27 cellular contexts compared by ENCODE assay signal in the genomic region with DNA sequence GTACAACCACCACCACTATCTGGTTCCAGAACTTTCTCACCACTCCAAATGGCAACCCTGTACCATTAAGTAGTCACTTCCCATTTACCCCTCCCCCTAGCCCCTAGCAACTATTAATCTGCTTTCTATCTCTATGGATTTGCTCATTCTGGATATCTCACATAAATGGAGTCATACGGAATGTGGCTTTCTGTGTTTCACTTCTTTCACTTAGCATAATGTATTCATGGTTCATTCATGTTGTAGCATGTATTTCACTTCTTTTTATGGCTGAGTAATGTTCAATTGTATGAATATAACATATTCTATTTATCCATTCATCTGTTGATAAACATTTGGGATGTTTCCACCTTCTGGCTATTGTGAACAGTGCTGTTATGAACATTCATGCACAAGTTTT.
"Had no signal": no experiment of that assay in that cellular context is flagged by ENCODE, and none has a peak within 500 bp of the region (broad histone marks: within the 10 kb centered on the region; RNA-seq: fewer than 3 reads in every experiment).

No MANE protein-coding gene starts in this region.

- H2AFZ ChIP-seq: hepatocyte had no signal

- H3K4me3 Mint-ChIP-seq: effector memory CD8-positive, alpha-beta T cell; naive thymus-derived CD4-positive, alpha-beta T cell; nephron progenitor cell; stimulated activated memory B cell treated with anti-CD40 and anti-IgM and Interleukin-4, amounts not matched to agents 10 μg/mL and 1 μg/mL and 100 μg/mL, for 72 hours had no signal

- H3K4me1 ChIP-seq: gastroesophageal sphincter, heart left ventricle, left lung, psoas muscle, spleen, testis, tibial nerve, vagina had no signal

- H3K27me3 ChIP-seq: gastroesophageal sphincter, heart left ventricle, hepatocyte, left lung, ovary, spleen, testis, vagina had no signal

- H3K9me3 ChIP-seq: gastroesophageal sphincter, heart left ventricle, left lung, ovary, psoas muscle, spleen, testis, tibial nerve, vagina had no signal

- DNase-seq: cortex of kidney; effector memory CD8-positive, alpha-beta T cell; foreskin fibroblast; heart left ventricle; left cardiac atrium; left lung; mesendoderm; midbrain; naive thymus-derived CD4-positive, alpha-beta T cell; nephron progenitor cell; occipital lobe; ovary; posterior cingulate gyrus; psoas muscle; right cardiac atrium; spleen; stimulated activated CD4-positive, alpha-beta T cell treated with anti-CD3 and anti-CD28 coated beads, Interleukin-4, amount 100 ng/mL, for 4 hours; stimulated activated naive CD8-positive, alpha-beta T cell treated with anti-CD3 and anti-CD28 coated beads, Interleukin-15, Interleukin-2, amounts not matched to agents 100 U/mL and 50 U/mL, for 24 hours; substantia nigra; testis had no signal

- H3K4me2 ChIP-seq: hepatocyte had no signal

- H3K36me3 ChIP-seq: gastroesophageal sphincter, heart left ventricle, left lung, ovary, spleen, tibial nerve, vagina had no signal

- H3K27ac ChIP-seq: gastroesophageal sphincter, heart left ventricle, hepatocyte, left lung, ovary, psoas muscle, skin epidermis, spleen, testis, tibial nerve, vagina had no signal

- H3K27me3 Mint-ChIP-seq: effector memory CD8-positive, alpha-beta T cell; naive thymus-derived CD4-positive, alpha-beta T cell; stimulated activated memory B cell treated with anti-CD40 and anti-IgM and Interleukin-4, amounts not matched to agents 10 μg/mL and 1 μg/mL and 100 μg/mL, for 72 hours had no signal

- H3K27ac Mint-ChIP-seq: effector memory CD8-positive, alpha-beta T cell; naive thymus-derived CD4-positive, alpha-beta T cell; nephron progenitor cell; stimulated activated memory B cell treated with anti-CD40 and anti-IgM and Interleukin-4, amounts not matched to agents 10 μg/mL and 1 μg/mL and 100 μg/mL, for 72 hours had no signal

- H3K4me1 Mint-ChIP-seq: nephron progenitor cell had no signal

- H3K4me3 ChIP-seq: gastroesophageal sphincter, heart left ventricle, hepatocyte, left lung, ovary, psoas muscle, skin epidermis, spleen, testis, tibial nerve, vagina had no signal

- ATAC-seq: effector memory CD8-positive, alpha-beta T cell; esophagus mucosa; gastroesophageal sphincter; heart left ventricle; left cardiac atrium; left lung; naive thymus-derived CD4-positive, alpha-beta T cell; psoas muscle; right cardiac atrium; stimulated activated memory B cell treated with anti-CD40 and anti-IgM and Interleukin-4, amounts not matched to agents 10 μg/mL and 1 μg/mL and 100 μg/mL, for 72 hours; stimulated activated naive CD8-positive, alpha-beta T cell treated with anti-CD3 and anti-CD28 coated beads, Interleukin-15, Interleukin-2, amounts not matched to agents 100 U/mL and 50 U/mL, for 24 hours had no signal

- H3K79me2 ChIP-seq: hepatocyte had no signal

- H3K9me3 Mint-ChIP-seq: effector memory CD8-positive, alpha-beta T cell; naive thymus-derived CD4-positive, alpha-beta T cell; nephron progenitor cell; stimulated activated memory B cell treated with anti-CD40 and anti-IgM and Interleukin-4, amounts not matched to agents 10 μg/mL and 1 μg/mL and 100 μg/mL, for 72 hours had no signal
